8 cellular contexts compared by ENCODE assay signal in the genomic region with DNA sequence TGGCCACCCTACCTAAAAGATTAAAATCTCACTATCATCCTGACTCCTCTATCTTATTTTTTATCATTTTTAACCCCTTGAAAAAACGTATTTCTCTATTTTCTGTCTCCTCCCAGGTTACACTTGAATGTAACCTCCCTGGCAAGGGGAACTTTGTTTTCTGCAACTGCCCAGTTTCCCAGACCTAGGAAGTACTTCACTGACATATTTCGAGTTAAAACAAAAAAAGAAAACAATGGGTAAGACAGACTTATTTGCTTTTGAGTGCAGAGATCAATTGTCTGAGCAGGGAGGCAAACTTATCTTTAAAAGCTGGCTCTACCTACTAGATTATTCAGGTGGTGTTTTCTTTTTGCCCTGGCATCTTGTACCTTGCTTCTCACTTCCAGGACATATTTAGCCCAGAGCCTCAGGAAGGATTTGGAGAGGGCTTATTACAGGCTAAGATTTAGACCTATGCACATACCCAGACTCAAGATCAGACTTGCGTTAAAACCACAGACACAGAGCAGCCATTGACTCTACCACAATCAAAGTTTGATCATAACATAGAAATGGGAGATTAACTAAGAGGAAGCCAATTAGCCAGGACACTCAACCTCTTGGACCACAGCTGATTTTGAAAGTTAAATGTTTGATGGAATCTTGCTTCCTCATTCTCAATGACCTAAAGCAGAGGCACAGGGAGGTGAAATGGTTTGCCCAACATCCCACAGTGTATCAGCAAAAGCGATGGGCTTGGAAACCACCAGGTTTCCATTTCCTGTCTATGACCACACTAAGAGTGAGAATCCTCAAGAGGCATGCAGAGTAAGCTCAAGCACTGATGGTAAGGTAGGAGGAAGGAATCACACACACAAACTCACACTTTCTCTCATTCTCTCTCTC.
A peak's percentile ranks its signal among the peaks of the same experiment; 100 is the strongest.
DNase-seq lines count a peak whose midpoint lies in the region; ATAC-seq and TF ChIP-seq lines count a peak whose summit lies in the region.

No MANE protein-coding gene starts in this region.

- H3K4me1 ChIP-seq in body of pancreas (no peaks in the 10 kb centered on the region), tibial artery (no peaks in the 10 kb centered on the region)

- no peak for TF ChIP-seq CTCF in GM13976 (IDR thresholded peaks at IDR 0.05; ENCODE audit: borderline replicate concordance, control extremely low read depth, extremely low read depth, insufficient read depth, missing control alignments)
- no peak for TF ChIP-seq CTCF in body of pancreas (IDR thresholded peaks at IDR 0.05)
- no peak for TF ChIP-seq CTCF in tibial artery (IDR thresholded peaks at IDR 0.05)

- peak; percentile 94 for ATAC-seq in GM21381 (IDR thresholded peaks at IDR 0.05; ENCODE audit: unreplicated experiment)
- ATAC-seq in HG03378 (IDR thresholded peaks at IDR 0.05; ENCODE audit: unreplicated experiment), result peak; percentile 96
- peak; percentile 60 for ATAC-seq in central memory CD8-positive, alpha-beta T cell (replicated peaks; ENCODE audit: extremely low read depth, poor library complexity, severe bottlenecking)
- ATAC-seq in body of pancreas, result no peak

- H3K9me3 ChIP-seq in body of pancreas (peaks cover 0 to 7% (median 0%) of the 10 kb centered on the region in 3 donors), tibial artery (peaks cover 0 to 2% (median 0%) of the 10 kb centered on the region in 3 donors)

- no peaks in the 10 kb centered on the region for H3K36me3 ChIP-seq in body of pancreas (replicated peaks in 1 of 2; ENCODE audit: insufficient read depth in 1 of 2, low read depth in 2 of 2)
- H3K36me3 ChIP-seq in tibial artery, result no peaks in the 10 kb centered on the region

- no peak for TF ChIP-seq POLR2A in body of pancreas (IDR thresholded peaks at IDR 0.05)

- H3K27me3 Mint-ChIP-seq in central memory CD8-positive, alpha-beta T cell, result peaks cover 83% of the 10 kb centered on the region

- peak; percentile 50 for DNase-seq in GM13976 (ENCODE audit: low spot score)
- no peak for DNase-seq in central memory CD8-positive, alpha-beta T cell (ENCODE audit: low spot score in 2 of 2)
- no peak for DNase-seq in body of pancreas
- DNase-seq in NCI-H2029 (lab: John Stamatoyannopoulos, UW), result no peak
- DNase-seq in stimulated activated naive CD4-positive, alpha-beta T cell treated with Interleukin-2 at 50 U/mL for 16 hours (lab: John Stamatoyannopoulos, UW), result no peak
- DNase-seq in tibial artery, result no peak

- H3K27me3 ChIP-seq in body of pancreas (no peaks in the 10 kb centered on the region), tibial artery (no peaks in the 10 kb centered on the region)

- intact Hi-C loops in body of pancreas (cut with DNase I), result no loop called here
- intact Hi-C loops in tibial artery (cut with DNase I; ENCODE audit: low total_unique reads), result no loop called here

- H3K4me3 ChIP-seq in body of pancreas, result no peak overlapping the region
- H3K4me3 ChIP-seq in tibial artery, result no peak overlapping the region

- H3K27ac Mint-ChIP-seq in central memory CD8-positive, alpha-beta T cell (ENCODE audit: low read depth), result no peak overlapping the region

- H3K9me3 Mint-ChIP-seq in central memory CD8-positive, alpha-beta T cell, result no peaks in the 10 kb centered on the region

- H3K4me1 Mint-ChIP-seq in central memory CD8-positive, alpha-beta T cell, result peaks cover 17% of the 10 kb centered on the region

- H3K4me3 Mint-ChIP-seq in central memory CD8-positive, alpha-beta T cell, result no peak overlapping the region

- H3K27ac ChIP-seq in body of pancreas (no peak overlapping the region), tibial artery (no peak overlapping the region)

- 35 to 47% methylated on average over 4 of the region's 4 CpGs for WGBS in body of pancreas, 2 donors

- in situ Hi-C loops in GM13976 (cut with MboI; ENCODE audit: low sequenced_read_pairs, unreplicated experiment), result no loop called here

- H3K36me3 Mint-ChIP-seq in central memory CD8-positive, alpha-beta T cell (ENCODE audit: insufficient read depth), result no peaks in the 10 kb centered on the region
